Comparison of ENCODE assay signal across 13 cellular contexts in genomic region chr18:23460285-23461273, GRCh38. TPM values are rescaled to one million over a fixed set of nuclear protein-coding genes. Genes with fewer than 3 reads are reported as not detected.
A peak's percentile ranks its signal among the peaks of the same experiment; 100 is the strongest.
DNase-seq lines count a peak whose midpoint lies in the region; ATAC-seq, FAIRE-seq and TF ChIP-seq lines count a peak whose summit lies in the region.
"Had no signal": no experiment of that assay in that cellular context is flagged by ENCODE, and none has a peak within 500 bp of the region (broad histone marks: within the 10 kb centered on the region; RNA-seq: fewer than 3 reads in every experiment).

No MANE protein-coding gene starts in this region.

- H3K9me3 ChIP-seq in cardiac muscle cell (ENCODE audit: low read depth) = no peaks in the 10 kb centered on the region
- H3K9me3 ChIP-seq in right atrium auricular region = no peaks in the 10 kb centered on the region
- H3K9me3 ChIP-seq in K562 (replicated peaks; ENCODE audit: control insufficient read depth, insufficient read depth, low read depth, low read length) = no peaks in the 10 kb centered on the region
- H3K9me3 ChIP-seq in HepG2 (ENCODE audit: low read length) = no peaks in the 10 kb centered on the region
- H3K9me3 ChIP-seq in ascending aorta = no peaks in the 10 kb centered on the region
- H3K9me3 ChIP-seq: breast epithelium had no signal

- H3K9me3 Mint-ChIP-seq in type B pancreatic cell = no peaks in the 10 kb centered on the region
- H3K9me3 Mint-ChIP-seq: activated naive CD4-positive, alpha-beta T cell treated with anti-CD3 and anti-CD28 coated beads, Interleukin-2, amount 50 U/mL, for 72 hours had no signal

- no peak for TF ChIP-seq POLR2A in K562 (conservative IDR thresholded peaks at IDR 0.05)
- no peak for TF ChIP-seq POLR2A in HepG2 (IDR thresholded peaks at IDR 0.05; ENCODE audit: insufficient read depth in 1 of 2, low read depth in 2 of 2, low read length in 2 of 2)

- intact Hi-C loops in K562 (cut with micrococcal nuclease) = no loop called here
- intact Hi-C loops in HepG2 (cut with micrococcal nuclease; ENCODE audit: unreplicated experiment) = no loop called here
- intact Hi-C loops in ascending aorta (cut with DNase I) = no loop called here

- peaks cover 64% of the 10 kb centered on the region for H3K79me2 ChIP-seq in K562 (ENCODE audit: control insufficient read depth, insufficient read depth, low read length)
- peaks cover 65% of the 10 kb centered on the region for H3K79me2 ChIP-seq in HepG2 (ENCODE audit: insufficient read depth, low read length)

- BruUV-seq in K562 (replicated peaks; lab: Mats Ljungman, UMichigan) = no TSS peak
- BruUV-seq in HepG2 (replicated peaks; lab: Mats Ljungman, UMichigan) = no TSS peak

- 50% methylated on average over 2 of the region's 2 CpGs for WGBS in K562 (ENCODE audit: insufficient coverage, low coverage, missing lambda C conversion rate)
- 43% methylated on average over 2 of the region's 2 CpGs for WGBS in HepG2 (ENCODE audit: low lambda C conversion rate)

- H3K4me2 ChIP-seq in K562 (ENCODE audit: insufficient read depth, low read length) = no peak overlapping the region
- peak overlapping the region; percentile 56 for H3K4me2 ChIP-seq in HepG2 (ENCODE audit: low read depth, low read length)

- peak overlapping the region; percentile 0 for H3K4me3 Mint-ChIP-seq in type B pancreatic cell

- ATAC-seq in K562 (peak; percentile 53), HepG2 (peak; percentile 97), GM18868 (IDR thresholded peaks at IDR 0.05; ENCODE audit: unreplicated experiment) (no peak)
- ATAC-seq: activated naive CD4-positive, alpha-beta T cell treated with anti-CD3 and anti-CD28 coated beads, Interleukin-2, amount 50 U/mL, for 72 hours had no signal

- no peaks in the 10 kb centered on the region for H3K27me3 Mint-ChIP-seq in type B pancreatic cell

- peaks cover 27% of the 10 kb centered on the region for H3K36me3 Mint-ChIP-seq in type B pancreatic cell

- H3K4me3 ChIP-seq in cardiac muscle cell = no peak overlapping the region
- no peak overlapping the region for H3K4me3 ChIP-seq in right atrium auricular region
- H3K4me3 ChIP-seq in K562 = no peak overlapping the region
- peak overlapping the region in 2 of 3 experiments; percentile 4 to 7; a peak in 2 of 6 replicates for H3K4me3 ChIP-seq in HepG2 (replicated peaks in 1 of 3; ENCODE audit: insufficient read depth in 1 of 3, low read depth in 2 of 3, low read length in 3 of 3)
- H3K4me3 ChIP-seq in ascending aorta = no peak overlapping the region
- H3K4me3 ChIP-seq: breast epithelium had no signal

- CTCF ChIA-PET in K562 (lab: Yijun Ruan, JAX; ENCODE audit: low intra/inter-chr PET ratio) (no interaction called here), HepG2 (lab: Yijun Ruan, JAX; ENCODE audit: low intra/inter-chr PET ratio, low total read pairs) (no interaction called here)

- peaks cover 32% of the 10 kb centered on the region for H3K4me1 Mint-ChIP-seq in type B pancreatic cell (ENCODE audit: unreplicated experiment)

- H3K36me3 ChIP-seq in cardiac muscle cell = peaks cover 28% of the 10 kb centered on the region
- H3K36me3 ChIP-seq in right atrium auricular region = peaks cover 34% of the 10 kb centered on the region
- H3K36me3 ChIP-seq in K562 (ENCODE audit: control insufficient read depth, insufficient read depth, low read length) = peaks cover 58% of the 10 kb centered on the region
- H3K36me3 ChIP-seq in HepG2 (replicated peaks in 1 of 2; ENCODE audit: control insufficient read depth in 1 of 2, insufficient read depth in 2 of 2, low read length in 2 of 2) = peaks cover 10 to 30% of the 10 kb centered on the region in 2 experiments
- peaks cover 34 to 37% of the 10 kb centered on the region in 2 donors for H3K36me3 ChIP-seq in ascending aorta
- H3K36me3 ChIP-seq: breast epithelium had no signal

- H3K27ac ChIP-seq in cardiac muscle cell (peak overlapping the region; percentile 34), right atrium auricular region (no peak overlapping the region), K562 (ENCODE audit: extremely low read depth, low read depth, low read length) (no peak overlapping the region), HepG2 (ENCODE audit: extremely low read length, insufficient read depth, low read length) (peak overlapping the region; percentile 64), ascending aorta (no peak overlapping the region)
- H3K27ac ChIP-seq: breast epithelium had no signal

- TF ChIP-seq EP300 in K562 (IDR thresholded peaks at IDR 0.05; ENCODE audit: low read length) (no peak), HepG2 (IDR thresholded peaks at IDR 0.05; ENCODE audit: low read depth in 2 of 2, low read length in 2 of 2) (0 out of 4 replicates have a peak, but pooled peaks of 1 of the 2 experiments have one; percentile 27), HepG2 (CRISPR knock-in tag; IDR thresholded peaks at IDR 0.05; ENCODE audit: borderline replicate concordance) (no peak)

- TF ChIP-seq CTCF in cardiac muscle cell (IDR thresholded peaks at IDR 0.05; ENCODE audit: low read depth, low read length) = no peak
- no peak for TF ChIP-seq CTCF in right atrium auricular region (IDR thresholded peaks at IDR 0.05)
- no peak for TF ChIP-seq CTCF in K562 (IDR thresholded peaks at IDR 0.05 in 2 of 3, conservative IDR thresholded peaks at IDR 0.05 in 1 of 3; ENCODE audit: insufficient read depth in 2 of 3, low read depth in 1 of 3, low read length in 3 of 3)
- no peak for TF ChIP-seq CTCF in HepG2 (CRISPR knock-in tag; IDR thresholded peaks at IDR 0.05)
- no peak for TF ChIP-seq CTCF in type B pancreatic cell (conservative IDR thresholded peaks at IDR 0.05)
- no peak for TF ChIP-seq CTCF in ascending aorta (IDR thresholded peaks at IDR 0.05)

- in situ Hi-C loops in K562 (cut with MboI) = no loop called here
- in situ Hi-C loops in HepG2 (cut with HindIII; ENCODE audit: extremely low pct_ligation_motif_present, low pct_unique_long_range_greater_than_20kb) = no loop called here

- H2AFZ ChIP-seq in K562 (ENCODE audit: low read depth, low read length) = no peak overlapping the region
- no peak overlapping the region for H2AFZ ChIP-seq in HepG2 (ENCODE audit: low read length)

- TF ChIP-seq RAD21 in K562 (CRISPR knock-in tag; conservative IDR thresholded peaks at IDR 0.05 in 1 of 2, IDR thresholded peaks at IDR 0.05 in 1 of 2) = no peak
- TF ChIP-seq RAD21 in HepG2 (CRISPR knock-in tag; IDR thresholded peaks at IDR 0.05) = no peak

- DNase-seq in cardiac muscle cell (ENCODE audit: low read depth in 1 of 2, low spot score in 1 of 2) (no peak), right atrium auricular region (ENCODE audit: low spot score) (no peak), K562 (ENCODE audit: extremely low read depth in 1 of 4, low spot score in 3 of 4) (no peak), HepG2 (ENCODE audit: low spot score) (peak; percentile 76), type B pancreatic cell (ENCODE audit: extremely low spot score, unreplicated experiment) (no peak), iPS-NIHi7 (ENCODE audit: extremely low spot score) (no peak), ascending aorta (ENCODE audit: low spot score in 2 of 2) (no peak)
- DNase-seq: activated CD8-positive, alpha-beta memory T cell treated with anti-CD3 and anti-CD28 coated beads, Interleukin-2, amount 50 U/mL, for 4 hours; NCI-H1694; NCI-H446 treated with DMSO at 0.1 percent for 48 hours had no signal

- FAIRE-seq in K562 (lab: Jason Lieb, UNC) (no peak), HepG2 (lab: Jason Lieb, UNC) (peak; percentile 87)

- H3K9ac ChIP-seq in K562 (ENCODE audit: insufficient read depth in 1 of 2, low read depth in 2 of 2, low read length in 2 of 2) (no peak overlapping the region), HepG2 (ENCODE audit: insufficient read depth, low read depth, low read length) (no peak overlapping the region)

- peaks cover 9% of the 10 kb centered on the region for H3K4me1 ChIP-seq in cardiac muscle cell (ENCODE audit: low read depth)
- peaks cover 0 to 61% of the 10 kb centered on the region in 2 donors for H3K4me1 ChIP-seq in right atrium auricular region
- H3K4me1 ChIP-seq in K562 (replicated peaks in 1 of 2; ENCODE audit: control insufficient read depth in 2 of 2, insufficient read depth in 2 of 2, low read length in 2 of 2) = peaks cover under 1 to 6% of the 10 kb centered on the region in 2 experiments; a peak in 2 of 5 replicates
- peaks cover 55% of the 10 kb centered on the region for H3K4me1 ChIP-seq in HepG2 (ENCODE audit: insufficient read depth, low read length)
- H3K4me1 ChIP-seq in ascending aorta = peaks cover 8 to 40% of the 10 kb centered on the region in 2 donors
- H3K4me1 ChIP-seq: breast epithelium had no signal

- POLR2A ChIA-PET in K562 (lab: Yijun Ruan, JAX) = interaction anchor here (1.1 to 2.6 kb wide), 6 partner anchors 9 to 27 kb away, joined by 3 to 12 read pairs (median 4); no protein-coding TSS in a partner anchor
- POLR2A ChIA-PET in HepG2 (lab: Yijun Ruan, JAX) = interaction anchor here (0.6 to 1.4 kb wide), 6 partner anchors 7 to 326 kb away, joined by 3 to 4 read pairs (median 3); partner anchors contain the start of genes RIOK3 and RMC1

- no peaks in the 10 kb centered on the region for H3K9me1 ChIP-seq in K562 (ENCODE audit: control insufficient read depth, insufficient read depth, low read length)

- peak overlapping the region; percentile 15 for H3K27ac Mint-ChIP-seq in type B pancreatic cell

- H4K20me1 ChIP-seq in K562 (replicated peaks; ENCODE audit: control insufficient read depth, insufficient read depth, low read length) = peaks cover 38% of the 10 kb centered on the region
- H4K20me1 ChIP-seq in HepG2 (ENCODE audit: insufficient read depth, low read length) = peaks cover 46% of the 10 kb centered on the region

- H3K27me3 ChIP-seq in cardiac muscle cell = no peaks in the 10 kb centered on the region
- no peaks in the 10 kb centered on the region for H3K27me3 ChIP-seq in right atrium auricular region
- no peaks in the 10 kb centered on the region for H3K27me3 ChIP-seq in K562 (ENCODE audit: control insufficient read depth in 2 of 2, insufficient read depth in 2 of 2, low read length in 2 of 2)
- H3K27me3 ChIP-seq in HepG2 (ENCODE audit: control insufficient read depth in 1 of 2, insufficient read depth in 2 of 2, low read length in 2 of 2) = no peaks in the 10 kb centered on the region
- no peaks in the 10 kb centered on the region for H3K27me3 ChIP-seq in ascending aorta
- H3K27me3 ChIP-seq: breast epithelium had no signal

RNA-seq across cellular contexts. Expression of gene RIOK3, which starts 7.5 kb away (rescaled TPM):
- 59.6 and 63.6 TPM in 2 replicates for total RNA-seq in cardiac muscle cell
- polyA plus RNA-seq in cardiac muscle cell = 83.7 and 95.7 TPM in 2 replicates
- total RNA-seq in right atrium auricular region = 10 to 100 TPM; 39.2 to 47.2 TPM
- 90.6 and 225 TPM in 2 replicates for total RNA-seq in K562 (2011; cell fraction: chromatin; rRNA removed; ENCODE audit: low replicate concordance)
- 55.7 and 61.2 TPM in 2 replicates for total RNA-seq in K562 (2011; cell fraction: nucleolus; rRNA removed)
- 83.1 and 87.0 TPM in 2 replicates for total RNA-seq in K562 (2011; cell fraction: nucleoplasm; rRNA removed)
- total RNA-seq in K562 (2014; rRNA removed) = 52.1 and 63.1 TPM in 2 replicates
- total RNA-seq in K562 (2014; rRNA removed; fragmentation: Illumina TruSeq; extraction: Trizol) = 85.2 and 99.9 TPM in 2 replicates
- 72.2 and 73.3 TPM in 2 replicates for total RNA-seq in K562 (2015; rRNA removed; fragmentation: Illumina TruSeq; extraction: Trizol)
- 61.2 and 62.9 TPM in 2 replicates for total RNA-seq in K562 (2021)
- 85.1 and 89.5 TPM in 2 replicates for polyA plus RNA-seq in K562 (2011; rRNA removed)
- polyA plus RNA-seq in K562 (2011; cell fraction: cytosol; rRNA removed) = 26.9 and 30.9 TPM in 2 replicates
- polyA plus RNA-seq in K562 (2011; cell fraction: nucleus; rRNA removed) = 50.2 and 79.8 TPM in 2 replicates
- polyA plus RNA-seq in K562 (2012) = 67.3 and 78.4 TPM in 2 replicates
- polyA plus RNA-seq in K562 (2014; fragmentation: Illumina TruSeq; extraction: Trizol) = 71.4 and 80.5 TPM in 2 replicates
- polyA plus RNA-seq in K562 (2014; fragmentation: Nextera tagmentation; extraction: Ambion mirVana) = 10 to 100 TPM; 21.4 to 39.4 TPM
- 53.9 and 57.4 TPM in 2 replicates for polyA plus RNA-seq in K562 (2014; rRNA removed)
- 109 and 130 TPM in 2 replicates for polyA minus RNA-seq in K562 (2011; rRNA and poly(A)+ RNA removed)
- 68.5 and 72.1 TPM in 2 replicates for polyA minus RNA-seq in K562 (2011; cell fraction: cytosol; rRNA and poly(A)+ RNA removed)
- polyA minus RNA-seq in K562 (2011; cell fraction: nucleus; rRNA and poly(A)+ RNA removed) = 33.3 and 66.6 TPM in 2 replicates
- total RNA-seq in HepG2 (2016; rRNA removed; fragmentation: Illumina TruSeq; extraction: Trizol) = 36.0 and 39.6 TPM in 2 replicates
- 6.9 and 9.8 TPM in 2 replicates for total RNA-seq in HepG2 (2016; cell fraction: cytosol; rRNA removed; fragmentation: Illumina TruSeq; extraction: Trizol; ENCODE audit: low read depth)
- 32.9 and 46.7 TPM in 2 replicates for total RNA-seq in HepG2 (2016; cell fraction: insoluble cytoplasmic fraction; rRNA removed; fragmentation: Illumina TruSeq; extraction: Trizol)
- 21.9 and 25.6 TPM in 2 replicates for total RNA-seq in HepG2 (2016; cell fraction: membrane; rRNA removed; fragmentation: Illumina TruSeq; extraction: Trizol)
- 19.5 and 24.2 TPM in 2 replicates for total RNA-seq in HepG2 (2016; cell fraction: nucleus; rRNA removed; fragmentation: Illumina TruSeq; extraction: Trizol)
- polyA plus RNA-seq in HepG2 (2011; rRNA removed) = 23.6 and 26.7 TPM in 2 replicates
- 15.6 and 17.2 TPM in 2 replicates for polyA plus RNA-seq in HepG2 (2011; cell fraction: cytosol; rRNA removed)
- polyA plus RNA-seq in HepG2 (2011; cell fraction: nucleus; rRNA removed) = 26.4 and 26.9 TPM in 2 replicates
- 41.9 and 63.6 TPM in 2 replicates for polyA plus RNA-seq in HepG2 (2012)
- 5.8 and 6.0 TPM in 2 replicates for polyA plus RNA-seq in HepG2 (2016; cell fraction: cytosol; fragmentation: Illumina TruSeq; extraction: Trizol; ENCODE audit: low read depth)
- 25.1 and 25.8 TPM in 2 replicates for polyA plus RNA-seq in HepG2 (2016; cell fraction: insoluble cytoplasmic fraction; fragmentation: Illumina TruSeq; extraction: Trizol; ENCODE audit: low read depth)
- 11.3 and 11.7 TPM in 2 replicates for polyA plus RNA-seq in HepG2 (2016; cell fraction: membrane; fragmentation: Illumina TruSeq; extraction: Trizol; ENCODE audit: low read depth)
- polyA plus RNA-seq in HepG2 (2016; cell fraction: nucleus; fragmentation: Illumina TruSeq; extraction: Trizol; ENCODE audit: insufficient read depth, low read depth) = 29.2 and 33.3 TPM in 2 replicates
- polyA minus RNA-seq in HepG2 (2011; rRNA and poly(A)+ RNA removed; ENCODE audit: low replicate concordance) = 14.2 and 29.8 TPM in 2 replicates
- 44.8 and 47.5 TPM in 2 replicates for polyA minus RNA-seq in HepG2 (2011; cell fraction: cytosol; rRNA and poly(A)+ RNA removed)
- 35.3 and 56.2 TPM in 2 replicates for polyA minus RNA-seq in HepG2 (2011; cell fraction: nucleus; rRNA and poly(A)+ RNA removed)
- 46.7 and 86.3 TPM in 2 replicates for total RNA-seq in type B pancreatic cell (ENCODE audit: low replicate concordance)
- 9.3 TPM for total RNA-seq in ascending aorta

RNA-seq across cellular contexts. Expression of gene RMC1, which starts 42.7 kb away (rescaled TPM):
- total RNA-seq in cardiac muscle cell (10.4 and 13.5 TPM in 2 replicates), right atrium auricular region (10 to 100 TPM; 17.2 TPM), K562 (2014; rRNA removed) (25.3 and 35.3 TPM in 2 replicates), K562 (2014; rRNA removed; fragmentation: Illumina TruSeq; extraction: Trizol) (38.6 and 41.6 TPM in 2 replicates), K562 (2015; rRNA removed; fragmentation: Illumina TruSeq; extraction: Trizol) (35.5 and 39.9 TPM in 2 replicates), K562 (2021) (37.1 and 42.1 TPM in 2 replicates), HepG2 (2016; rRNA removed; fragmentation: Illumina TruSeq; extraction: Trizol) (19.5 and 19.9 TPM in 2 replicates), type B pancreatic cell (ENCODE audit: low replicate concordance) (25.0 and 33.0 TPM in 2 replicates), ascending aorta (20.1 TPM)
- polyA plus RNA-seq in cardiac muscle cell (18.3 and 28.0 TPM in 2 replicates), K562 (2011; rRNA removed) (20.3 and 40.1 TPM in 2 replicates), K562 (2014; fragmentation: Illumina TruSeq; extraction: Trizol) (39.0 and 42.4 TPM in 2 replicates), K562 (2014; fragmentation: Nextera tagmentation; extraction: Ambion mirVana) (10 to 100 TPM in 1 of 2 experiments, 1 to 10 TPM in 1; 7.5 to 10.5 TPM), K562 (2014; rRNA removed) (31.9 and 32.0 TPM in 2 replicates), HepG2 (2011; rRNA removed) (8.2 and 9.4 TPM in 2 replicates)
- 65.5 and 73.0 TPM in 2 replicates for total RNA-seq in K562 (2011; cell fraction: chromatin; rRNA removed; ENCODE audit: low replicate concordance)
- 31.1 and 40.4 TPM in 2 replicates for total RNA-seq in K562 (2011; cell fraction: nucleolus; rRNA removed)
- total RNA-seq in K562 (2011; cell fraction: nucleoplasm; rRNA removed) = 34.7 and 39.7 TPM in 2 replicates
- polyA plus RNA-seq in K562 (2011; cell fraction: cytosol; rRNA removed) = 23.3 and 34.9 TPM in 2 replicates
- polyA plus RNA-seq in K562 (2011; cell fraction: nucleus; rRNA removed) = 66.0 and 76.2 TPM in 2 replicates
- polyA plus RNA-seq in K562 (2012) = 32.4 and 38.8 TPM in 2 replicates
- polyA minus RNA-seq in K562 (2011; rRNA and poly(A)+ RNA removed) = 16.4 and 22.5 TPM in 2 replicates
- 16.3 and 19.6 TPM in 2 replicates for polyA minus RNA-seq in K562 (2011; cell fraction: cytosol; rRNA and poly(A)+ RNA removed)
- 17.0 and 21.2 TPM in 2 replicates for polyA minus RNA-seq in K562 (2011; cell fraction: nucleus; rRNA and poly(A)+ RNA removed)
- total RNA-seq in HepG2 (2016; cell fraction: cytosol; rRNA removed; fragmentation: Illumina TruSeq; extraction: Trizol; ENCODE audit: low read depth) = 9.4 and 11.1 TPM in 2 replicates
- 17.0 and 23.9 TPM in 2 replicates for total RNA-seq in HepG2 (2016; cell fraction: insoluble cytoplasmic fraction; rRNA removed; fragmentation: Illumina TruSeq; extraction: Trizol)
- total RNA-seq in HepG2 (2016; cell fraction: membrane; rRNA removed; fragmentation: Illumina TruSeq; extraction: Trizol) = 12.8 and 14.0 TPM in 2 replicates
- 17.5 and 19.2 TPM in 2 replicates for total RNA-seq in HepG2 (2016; cell fraction: nucleus; rRNA removed; fragmentation: Illumina TruSeq; extraction: Trizol)
- polyA plus RNA-seq in HepG2 (2011; cell fraction: cytosol; rRNA removed) = 5.9 and 8.7 TPM in 2 replicates
- polyA plus RNA-seq in HepG2 (2011; cell fraction: nucleus; rRNA removed) = 21.6 and 24.9 TPM in 2 replicates
- polyA plus RNA-seq in HepG2 (2012) = 11.0 TPM in 2 replicates
- polyA plus RNA-seq in HepG2 (2016; cell fraction: cytosol; fragmentation: Illumina TruSeq; extraction: Trizol; ENCODE audit: low read depth) = 4.5 and 5.7 TPM in 2 replicates
- polyA plus RNA-seq in HepG2 (2016; cell fraction: insoluble cytoplasmic fraction; fragmentation: Illumina TruSeq; extraction: Trizol; ENCODE audit: low read depth) = 16.4 and 20.9 TPM in 2 replicates
- 7.0 and 8.7 TPM in 2 replicates for polyA plus RNA-seq in HepG2 (2016; cell fraction: membrane; fragmentation: Illumina TruSeq; extraction: Trizol; ENCODE audit: low read depth)
- polyA plus RNA-seq in HepG2 (2016; cell fraction: nucleus; fragmentation: Illumina TruSeq; extraction: Trizol; ENCODE audit: insufficient read depth, low read depth) = 28.4 and 31.5 TPM in 2 replicates
- 5.1 and 13.8 TPM in 2 replicates for polyA minus RNA-seq in HepG2 (2011; rRNA and poly(A)+ RNA removed; ENCODE audit: low replicate concordance)
- polyA minus RNA-seq in HepG2 (2011; cell fraction: cytosol; rRNA and poly(A)+ RNA removed) = 5.4 and 7.3 TPM in 2 replicates
- 12.6 and 17.2 TPM in 2 replicates for polyA minus RNA-seq in HepG2 (2011; cell fraction: nucleus; rRNA and poly(A)+ RNA removed)

Comparison
In these comparisons a context has a peak if more than half of its experiments do, and no peak if none do; other contexts are left out.
1. H3K27ac ChIP-seq: peak in cardiac muscle cell (single experiment) and HepG2 (single experiment); none in right atrium auricular region (0 of 2), K562 (single experiment) and ascending aorta (0 of 2).
2. H3K4me3 ChIP-seq: peak in HepG2 (2 of 3); none in cardiac muscle cell (single experiment), right atrium auricular region (0 of 2), K562 (single experiment) and ascending aorta (0 of 2).